Comparison of ENCODE assay signal across 1 cellular context in the genomic region with DNA sequence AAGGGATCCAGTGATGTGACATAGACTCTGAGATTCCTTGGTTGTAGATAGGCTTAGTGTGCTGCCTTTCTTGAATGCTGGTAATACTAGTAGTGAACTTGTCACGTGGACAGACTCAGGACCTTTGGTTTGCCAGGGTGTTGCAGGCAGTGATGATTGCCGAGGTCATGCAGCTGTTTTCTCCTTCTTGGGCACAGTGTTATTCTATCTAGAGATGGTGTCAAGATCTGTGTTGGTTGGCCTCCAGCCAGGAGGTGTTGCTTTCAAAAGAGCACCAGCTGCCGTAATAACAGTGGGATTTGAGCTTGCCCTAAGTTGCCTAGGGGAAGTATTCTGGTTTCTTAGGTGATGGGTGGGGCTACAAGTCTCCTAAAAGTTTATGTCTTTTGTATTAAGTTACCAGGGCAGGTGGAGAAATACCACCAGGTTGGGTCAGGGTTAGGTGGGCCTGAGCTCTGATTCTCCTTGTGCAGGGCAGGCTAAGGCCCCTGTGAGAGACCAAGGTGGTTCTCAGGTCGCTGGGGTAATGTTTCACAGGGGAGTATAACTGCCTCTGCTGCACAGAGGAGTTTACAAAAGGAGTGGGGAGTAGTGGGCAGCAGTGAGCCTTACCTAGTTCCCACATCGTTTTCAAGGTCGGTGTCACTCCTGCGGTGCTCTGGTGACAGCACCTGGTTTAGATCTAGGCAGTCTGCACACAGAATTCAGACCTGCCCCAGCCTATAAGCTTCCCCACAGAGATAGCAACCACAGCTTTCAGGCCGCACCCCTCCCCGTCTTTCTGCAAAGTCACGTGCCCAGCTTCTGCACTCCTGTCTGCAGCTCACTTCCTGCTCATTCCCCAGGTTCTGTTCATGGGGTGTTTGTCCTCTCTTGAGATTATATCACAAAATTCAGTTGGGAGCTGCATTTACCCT.
A peak's percentile ranks its signal among the peaks of the same experiment; 100 is the strongest.
TF ChIP-seq lines count a peak whose summit lies in the region.

No MANE protein-coding gene starts in this region.

TF ChIP-seq in HEK293, 187 proteins besides CTCF, POLR2A, EP300 and RAD21 (continued from another document and continues in another):
- TF ChIP-seq GLIS1 (tag by site-specific recombination; IDR thresholded peaks at IDR 0.05): peak; percentile 29; the same call in 1 of the 2 replicates
- TF ChIP-seq ZNF423 (tag by site-specific recombination; IDR thresholded peaks at IDR 0.05): no peak
- no peak for TF ChIP-seq ZNF560 (tag by site-specific recombination; IDR thresholded peaks at IDR 0.05; ENCODE audit: borderline replicate concordance)
- TF ChIP-seq, protein P1, sequence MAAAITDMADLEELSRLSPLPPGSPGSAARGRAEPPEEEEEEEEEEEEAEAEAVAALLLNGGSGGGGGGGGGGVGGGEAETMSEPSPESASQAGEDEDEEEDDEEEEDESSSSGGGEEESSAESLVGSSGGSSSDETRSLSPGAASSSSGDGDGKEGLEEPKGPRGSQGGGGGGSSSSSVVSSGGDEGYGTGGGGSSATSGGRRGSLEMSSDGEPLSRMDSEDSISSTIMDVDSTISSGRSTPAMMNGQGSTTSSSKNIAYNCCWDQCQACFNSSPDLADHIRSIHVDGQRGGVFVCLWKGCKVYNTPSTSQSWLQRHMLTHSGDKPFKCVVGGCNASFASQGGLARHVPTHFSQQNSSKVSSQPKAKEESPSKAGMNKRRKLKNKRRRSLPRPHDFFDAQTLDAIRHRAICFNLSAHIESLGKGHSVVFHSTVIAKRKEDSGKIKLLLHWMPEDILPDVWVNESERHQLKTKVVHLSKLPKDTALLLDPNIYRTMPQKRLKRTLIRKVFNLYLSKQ (tag by site-specific recombination; IDR thresholded peaks at IDR 0.05; ENCODE audit: borderline replicate concordance): no peak
- TF ChIP-seq ZNF366 (tag by site-specific recombination; conservative IDR thresholded peaks at IDR 0.05): no peak; the same call in 1 of the 2 replicates
- TF ChIP-seq ZNF629 (tag by site-specific recombination; IDR thresholded peaks at IDR 0.05): peak; percentile 48; the same call in 1 of the 2 replicates
- no peak for TF ChIP-seq ZNF558 (tag by site-specific recombination; IDR thresholded peaks at IDR 0.05)
- TF ChIP-seq ZNF585B (tag by site-specific recombination; IDR thresholded peaks at IDR 0.05): no peak
- TF ChIP-seq ZNF266 (tag by site-specific recombination; IDR thresholded peaks at IDR 0.05; ENCODE audit: low read depth): no peak
- TF ChIP-seq ZNF146 (tag by site-specific recombination; IDR thresholded peaks at IDR 0.05): no peak
- no peak for TF ChIP-seq ZNF202 (tag by site-specific recombination; IDR thresholded peaks at IDR 0.05; ENCODE audit: borderline replicate concordance)
- TF ChIP-seq, protein P2, sequence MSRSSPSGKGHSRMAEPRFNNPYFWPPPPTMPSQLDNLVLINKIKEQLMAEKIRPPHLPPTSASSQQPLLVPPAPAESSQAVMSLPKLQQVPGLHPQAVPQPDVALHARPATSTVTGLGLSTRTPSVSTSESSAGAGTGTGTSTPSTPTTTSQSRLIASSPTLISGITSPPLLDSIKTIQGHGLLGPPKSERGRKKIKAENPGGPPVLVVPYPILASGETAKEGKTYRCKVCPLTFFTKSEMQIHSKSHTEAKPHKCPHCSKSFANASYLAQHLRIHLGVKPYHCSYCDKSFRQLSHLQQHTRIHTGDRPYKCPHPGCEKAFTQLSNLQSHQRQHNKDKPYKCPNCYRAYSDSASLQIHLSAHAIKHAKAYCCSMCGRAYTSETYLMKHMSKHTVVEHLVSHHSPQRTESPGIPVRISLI (tag by site-specific recombination; IDR thresholded peaks at IDR 0.05): no peak
- no peak for TF ChIP-seq SP2 (tag by site-specific recombination; IDR thresholded peaks at IDR 0.05)
- TF ChIP-seq SALL2 (tag by site-specific recombination; IDR thresholded peaks at IDR 0.05; ENCODE audit: borderline replicate concordance): no peak
- TF ChIP-seq ZNF621 (tag by site-specific recombination; IDR thresholded peaks at IDR 0.05): no peak
- peak; percentile 42; the same call in 1 of the 2 replicates for TF ChIP-seq ZNF660 (tag by site-specific recombination; IDR thresholded peaks at IDR 0.05)
- TF ChIP-seq, protein P3, sequence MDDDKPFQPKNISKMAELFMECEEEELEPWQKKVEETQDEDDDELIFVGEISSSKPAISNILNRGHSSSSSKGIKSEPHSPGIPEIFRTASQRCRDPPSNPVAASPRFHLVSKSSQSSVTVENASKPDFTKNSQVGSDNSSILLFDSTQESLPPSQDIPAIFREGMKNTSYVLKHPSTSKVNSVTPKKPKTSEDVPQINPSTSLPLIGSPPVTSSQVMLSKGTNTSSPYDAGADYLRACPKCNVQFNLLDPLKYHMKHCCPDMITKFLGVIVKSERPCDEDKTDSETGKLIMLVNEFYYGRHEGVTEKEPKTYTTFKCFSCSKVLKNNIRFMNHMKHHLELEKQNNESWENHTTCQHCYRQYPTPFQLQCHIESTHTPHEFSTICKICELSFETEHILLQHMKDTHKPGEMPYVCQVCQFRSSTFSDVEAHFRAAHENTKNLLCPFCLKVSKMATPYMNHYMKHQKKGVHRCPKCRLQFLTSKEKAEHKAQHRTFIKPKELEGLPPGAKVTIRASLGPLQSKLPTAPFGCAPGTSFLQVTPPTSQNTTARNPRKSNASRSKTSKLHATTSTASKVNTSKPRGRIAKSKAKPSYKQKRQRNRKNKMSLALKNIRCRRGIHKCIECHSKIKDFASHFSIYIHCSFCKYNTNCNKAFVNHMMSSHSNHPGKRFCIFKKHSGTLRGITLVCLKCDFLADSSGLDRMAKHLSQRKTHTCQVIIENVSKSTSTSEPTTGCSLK (tag by site-specific recombination; IDR thresholded peaks at IDR 0.05): no peak
- no peak for TF ChIP-seq KLF9 (tag by site-specific recombination; IDR thresholded peaks at IDR 0.05; ENCODE audit: low read depth)
- no peak for TF ChIP-seq ZNF341 (tag by site-specific recombination; IDR thresholded peaks at IDR 0.05; ENCODE audit: low read depth)
- TF ChIP-seq ZNF654 (tag by site-specific recombination; IDR thresholded peaks at IDR 0.05; ENCODE audit: low read depth): no peak
- no peak for TF ChIP-seq ZNF707 (tag by site-specific recombination; IDR thresholded peaks at IDR 0.05)
- TF ChIP-seq ZNF658 (tag by site-specific recombination; IDR thresholded peaks at IDR 0.05): no peak
- no peak for TF ChIP-seq ZBTB7A (tag by site-specific recombination; IDR thresholded peaks at IDR 0.05; ENCODE audit: low read depth)
- TF ChIP-seq ZBTB8A (tag by site-specific recombination; IDR thresholded peaks at IDR 0.05): no peak
- no peak for TF ChIP-seq ZNF664 (tag by site-specific recombination; IDR thresholded peaks at IDR 0.05)
- TF ChIP-seq ZNF37A (tag by site-specific recombination; IDR thresholded peaks at IDR 0.05): no peak
- no peak for TF ChIP-seq ZNF2 (tag by site-specific recombination; IDR thresholded peaks at IDR 0.05)
- no peak for TF ChIP-seq ZNF792 (tag by site-specific recombination; IDR thresholded peaks at IDR 0.05)
- TF ChIP-seq KLF7 (tag by site-specific recombination; IDR thresholded peaks at IDR 0.05; ENCODE audit: borderline replicate concordance): no peak
- TF ChIP-seq GLIS2 (tag by site-specific recombination; IDR thresholded peaks at IDR 0.05): no peak
- no peak for TF ChIP-seq ZNF548 (tag by site-specific recombination; IDR thresholded peaks at IDR 0.05)
- no peak for TF ChIP-seq ZNF114 (tag by site-specific recombination; IDR thresholded peaks at IDR 0.05)
- TF ChIP-seq, protein P4, sequence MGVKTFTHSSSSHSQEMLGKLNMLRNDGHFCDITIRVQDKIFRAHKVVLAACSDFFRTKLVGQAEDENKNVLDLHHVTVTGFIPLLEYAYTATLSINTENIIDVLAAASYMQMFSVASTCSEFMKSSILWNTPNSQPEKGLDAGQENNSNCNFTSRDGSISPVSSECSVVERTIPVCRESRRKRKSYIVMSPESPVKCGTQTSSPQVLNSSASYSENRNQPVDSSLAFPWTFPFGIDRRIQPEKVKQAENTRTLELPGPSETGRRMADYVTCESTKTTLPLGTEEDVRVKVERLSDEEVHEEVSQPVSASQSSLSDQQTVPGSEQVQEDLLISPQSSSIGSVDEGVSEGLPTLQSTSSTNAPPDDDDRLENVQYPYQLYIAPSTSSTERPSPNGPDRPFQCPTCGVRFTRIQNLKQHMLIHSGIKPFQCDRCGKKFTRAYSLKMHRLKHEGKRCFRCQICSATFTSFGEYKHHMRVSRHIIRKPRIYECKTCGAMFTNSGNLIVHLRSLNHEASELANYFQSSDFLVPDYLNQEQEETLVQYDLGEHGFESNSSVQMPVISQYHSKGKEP (tag by site-specific recombination; IDR thresholded peaks at IDR 0.05): peak; percentile 80
- TF ChIP-seq ZNF433 (tag by site-specific recombination; IDR thresholded peaks at IDR 0.05; ENCODE audit: low read depth): no peak
- no peak for TF ChIP-seq ZNF701 (tag by site-specific recombination; IDR thresholded peaks at IDR 0.05)
- no peak for TF ChIP-seq ZNF311 (tag by site-specific recombination; IDR thresholded peaks at IDR 0.05; ENCODE audit: borderline replicate concordance)
- no peak for TF ChIP-seq ZNF155 (tag by site-specific recombination; IDR thresholded peaks at IDR 0.05)
- no peak for TF ChIP-seq BCL11A (tag by site-specific recombination; IDR thresholded peaks at IDR 0.05; ENCODE audit: low read depth)
- TF ChIP-seq, protein P5, sequence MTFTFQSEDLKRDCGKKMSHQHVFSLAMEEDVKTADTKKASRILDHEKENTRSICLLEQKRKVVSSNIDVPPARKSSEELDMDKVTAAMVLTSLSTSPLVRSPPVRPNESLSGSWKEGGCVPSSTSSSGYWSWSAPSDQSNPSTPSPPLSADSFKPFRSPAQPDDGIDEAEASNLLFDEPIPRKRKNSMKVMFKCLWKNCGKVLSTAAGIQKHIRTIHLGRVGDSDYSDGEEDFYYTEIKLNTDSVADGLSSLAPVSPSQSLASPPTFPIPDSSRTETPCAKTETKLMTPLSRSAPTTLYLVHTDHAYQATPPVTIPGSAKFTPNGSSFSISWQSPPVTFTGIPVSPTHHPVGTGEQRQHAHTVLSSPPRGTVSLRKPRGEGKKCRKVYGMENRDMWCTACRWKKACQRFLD (tag by site-specific recombination; IDR thresholded peaks at IDR 0.05): no peak
- TF ChIP-seq OVOL3 (tag by site-specific recombination; IDR thresholded peaks at IDR 0.05): no peak
- TF ChIP-seq, protein P6, sequence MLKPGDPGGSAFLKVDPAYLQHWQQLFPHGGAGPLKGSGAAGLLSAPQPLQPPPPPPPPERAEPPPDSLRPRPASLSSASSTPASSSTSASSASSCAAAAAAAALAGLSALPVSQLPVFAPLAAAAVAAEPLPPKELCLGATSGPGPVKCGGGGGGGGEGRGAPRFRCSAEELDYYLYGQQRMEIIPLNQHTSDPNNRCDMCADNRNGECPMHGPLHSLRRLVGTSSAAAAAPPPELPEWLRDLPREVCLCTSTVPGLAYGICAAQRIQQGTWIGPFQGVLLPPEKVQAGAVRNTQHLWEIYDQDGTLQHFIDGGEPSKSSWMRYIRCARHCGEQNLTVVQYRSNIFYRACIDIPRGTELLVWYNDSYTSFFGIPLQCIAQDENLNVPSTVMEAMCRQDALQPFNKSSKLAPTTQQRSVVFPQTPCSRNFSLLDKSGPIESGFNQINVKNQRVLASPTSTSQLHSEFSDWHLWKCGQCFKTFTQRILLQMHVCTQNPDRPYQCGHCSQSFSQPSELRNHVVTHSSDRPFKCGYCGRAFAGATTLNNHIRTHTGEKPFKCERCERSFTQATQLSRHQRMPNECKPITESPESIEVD (tag by site-specific recombination; IDR thresholded peaks at IDR 0.05): no peak; the same call in 1 of the 2 replicates
- TF ChIP-seq, protein P7, sequence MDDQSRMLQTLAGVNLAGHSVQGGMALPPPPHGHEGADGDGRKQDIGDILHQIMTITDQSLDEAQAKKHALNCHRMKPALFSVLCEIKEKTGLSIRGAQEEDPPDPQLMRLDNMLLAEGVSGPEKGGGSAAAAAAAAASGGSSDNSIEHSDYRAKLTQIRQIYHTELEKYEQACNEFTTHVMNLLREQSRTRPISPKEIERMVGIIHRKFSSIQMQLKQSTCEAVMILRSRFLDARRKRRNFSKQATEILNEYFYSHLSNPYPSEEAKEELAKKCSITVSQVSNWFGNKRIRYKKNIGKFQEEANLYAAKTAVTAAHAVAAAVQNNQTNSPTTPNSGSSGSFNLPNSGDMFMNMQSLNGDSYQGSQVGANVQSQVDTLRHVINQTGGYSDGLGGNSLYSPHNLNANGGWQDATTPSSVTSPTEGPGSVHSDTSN (CRISPR knock-in tag; IDR thresholded peaks at IDR 0.05): no peak
- peak; percentile 50; the same call in 1 of the 2 replicates for TF ChIP-seq SP7 (tag by site-specific recombination; IDR thresholded peaks at IDR 0.05)
- no peak for TF ChIP-seq KLF8 (tag by site-specific recombination; IDR thresholded peaks at IDR 0.05)
- TF ChIP-seq ZNF76 (tag by site-specific recombination; IDR thresholded peaks at IDR 0.05; ENCODE audit: borderline replicate concordance, low read depth): no peak
- no peak for TF ChIP-seq ZNF48 (tag by site-specific recombination; IDR thresholded peaks at IDR 0.05)
- TF ChIP-seq, protein P8, sequence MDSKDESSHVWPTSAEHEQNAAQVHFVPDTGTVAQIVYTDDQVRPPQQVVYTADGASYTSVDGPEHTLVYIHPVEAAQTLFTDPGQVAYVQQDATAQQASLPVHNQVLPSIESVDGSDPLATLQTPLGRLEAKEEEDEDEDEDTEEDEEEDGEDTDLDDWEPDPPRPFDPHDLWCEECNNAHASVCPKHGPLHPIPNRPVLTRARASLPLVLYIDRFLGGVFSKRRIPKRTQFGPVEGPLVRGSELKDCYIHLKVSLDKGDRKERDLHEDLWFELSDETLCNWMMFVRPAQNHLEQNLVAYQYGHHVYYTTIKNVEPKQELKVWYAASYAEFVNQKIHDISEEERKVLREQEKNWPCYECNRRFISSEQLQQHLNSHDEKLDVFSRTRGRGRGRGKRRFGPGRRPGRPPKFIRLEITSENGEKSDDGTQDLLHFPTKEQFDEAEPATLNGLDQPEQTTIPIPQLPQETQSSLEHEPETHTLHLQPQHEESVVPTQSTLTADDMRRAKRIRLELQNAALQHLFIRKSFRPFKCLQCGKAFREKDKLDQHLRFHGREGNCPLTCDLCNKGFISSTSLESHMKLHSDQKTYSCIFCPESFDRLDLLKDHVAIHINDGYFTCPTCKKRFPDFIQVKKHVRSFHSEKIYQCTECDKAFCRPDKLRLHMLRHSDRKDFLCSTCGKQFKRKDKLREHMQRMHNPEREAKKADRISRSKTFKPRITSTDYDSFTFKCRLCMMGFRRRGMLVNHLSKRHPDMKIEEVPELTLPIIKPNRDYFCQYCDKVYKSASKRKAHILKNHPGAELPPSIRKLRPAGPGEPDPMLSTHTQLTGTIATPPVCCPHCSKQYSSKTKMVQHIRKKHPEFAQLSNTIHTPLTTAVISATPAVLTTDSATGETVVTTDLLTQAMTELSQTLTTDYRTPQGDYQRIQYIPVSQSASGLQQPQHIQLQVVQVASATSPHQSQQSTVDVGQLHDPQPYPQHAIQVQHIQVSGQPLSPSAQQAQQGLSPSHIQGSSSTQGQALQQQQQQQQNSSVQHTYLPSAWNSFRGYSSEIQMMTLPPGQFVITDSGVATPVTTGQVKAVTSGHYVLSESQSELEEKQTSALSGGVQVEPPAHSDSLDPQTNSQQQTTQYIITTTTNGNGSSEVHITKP (tag by site-specific recombination; IDR thresholded peaks at IDR 0.05): peak; percentile 67
- no peak for TF ChIP-seq ZNF624 (tag by site-specific recombination; IDR thresholded peaks at IDR 0.05)
- TF ChIP-seq ZIC2 (tag by site-specific recombination; IDR thresholded peaks at IDR 0.05): peak; percentile 7; the same call in 1 of the 2 replicates
- no peak for TF ChIP-seq KLF10 (tag by site-specific recombination; IDR thresholded peaks at IDR 0.05)
- TF ChIP-seq ZBTB1 (tag by site-specific recombination; IDR thresholded peaks at IDR 0.05): no peak
- no peak for TF ChIP-seq ZNF529 (tag by site-specific recombination; IDR thresholded peaks at IDR 0.05; ENCODE audit: insufficient replicate concordance)
- no peak for TF ChIP-seq EGR2 (tag by site-specific recombination; IDR thresholded peaks at IDR 0.05; ENCODE audit: low read depth)
- no peak for TF ChIP-seq ZNF777 (tag by site-specific recombination; IDR thresholded peaks at IDR 0.05; ENCODE audit: borderline replicate concordance)
